In genomic region chr11:13857828-13858227, GRCh38 we compare ENCODE assay signal across 25 cellular contexts.
"Had no signal": no experiment of that assay in that cellular context is flagged by ENCODE, and none has a peak within 500 bp of the region (broad histone marks: within the 10 kb centered on the region; RNA-seq: fewer than 3 reads in every experiment).

No MANE protein-coding gene starts in this region.

- H3K36me3 Mint-ChIP-seq: mesothelial cell of epicardium; stimulated activated effector memory CD8-positive, alpha-beta T cell treated with anti-CD3 and anti-CD28 coated beads, Interleukin-12 subunit alpha, Interleukin-12 subunit beta, amount 100 ng/mL, for 72 hours had no signal

- DNase-seq: dermis blood vessel endothelial cell; effector memory CD4-positive, alpha-beta T cell; foreskin keratinocyte; heart left ventricle; kidney; left lung; mesenchymal stem cell; naive thymus-derived CD4-positive, alpha-beta T cell; nucleus accumbens; psoas muscle; right cardiac atrium; sigmoid colon; stimulated activated CD4-positive, alpha-beta T cell treated with anti-CD3 and anti-CD28 coated beads, Interleukin-2, amount 100 ng/mL, for 24 hours; stimulated activated CD4-positive, alpha-beta T cell treated with anti-CD3 and anti-CD28 coated beads, Interleukin-4, amount 100 ng/mL, for 24 hours; stimulated activated naive CD4-positive, alpha-beta T cell treated with Interleukin-2 at 50 U/mL for 16 hours; stomach; thyroid gland; trophoblast cell had no signal

- H3K27ac ChIP-seq: coronary artery, esophagus muscularis mucosa, foreskin keratinocyte, gastroesophageal sphincter, heart left ventricle, hepatocyte, left lung, psoas muscle, sigmoid colon, stomach, thyroid gland had no signal

- H3K79me2 ChIP-seq: hepatocyte had no signal

- H3K36me3 ChIP-seq: esophagus muscularis mucosa, gastroesophageal sphincter, heart left ventricle, left lung, sigmoid colon, stomach, thyroid gland had no signal

- H3K27ac Mint-ChIP-seq: mesothelial cell of epicardium; nephron; stimulated activated effector memory CD8-positive, alpha-beta T cell treated with anti-CD3 and anti-CD28 coated beads, Interleukin-12 subunit alpha, Interleukin-12 subunit beta, amount 100 ng/mL, for 72 hours had no signal

- H3K4me3 Mint-ChIP-seq: mesothelial cell of epicardium; naive thymus-derived CD4-positive, alpha-beta T cell; nephron; stimulated activated effector memory CD8-positive, alpha-beta T cell treated with anti-CD3 and anti-CD28 coated beads, Interleukin-12 subunit alpha, Interleukin-12 subunit beta, amount 100 ng/mL, for 72 hours had no signal

- ATAC-seq: foreskin keratinocyte; gastroesophageal sphincter; heart left ventricle; left lung; naive thymus-derived CD4-positive, alpha-beta T cell; psoas muscle; right cardiac atrium; stimulated activated effector memory CD8-positive, alpha-beta T cell treated with anti-CD3 and anti-CD28 coated beads, Interleukin-12 subunit alpha, Interleukin-12 subunit beta, amount 100 ng/mL, for 72 hours had no signal

- H3K9me3 Mint-ChIP-seq: mesothelial cell of epicardium; stimulated activated effector memory CD8-positive, alpha-beta T cell treated with anti-CD3 and anti-CD28 coated beads, Interleukin-12 subunit alpha, Interleukin-12 subunit beta, amount 100 ng/mL, for 72 hours had no signal

- H3K4me2 ChIP-seq: hepatocyte had no signal

- H3K9me3 ChIP-seq: esophagus muscularis mucosa, gastroesophageal sphincter, heart left ventricle, left lung, psoas muscle, sigmoid colon, stomach, thyroid gland had no signal

- H3K4me1 ChIP-seq: esophagus muscularis mucosa, foreskin keratinocyte, gastroesophageal sphincter, heart left ventricle, left lung, psoas muscle, sigmoid colon, stomach, thyroid gland had no signal

- H3K4me1 Mint-ChIP-seq: mesothelial cell of epicardium, nephron had no signal

- H3K27me3 ChIP-seq: heart left ventricle, hepatocyte, left lung, sigmoid colon, stomach, thyroid gland had no signal

- H3K4me3 ChIP-seq: coronary artery, esophagus muscularis mucosa, gastroesophageal sphincter, heart left ventricle, hepatocyte, left lung, psoas muscle, sigmoid colon, stomach, thyroid gland had no signal

- H2AFZ ChIP-seq: hepatocyte had no signal
